ENCODE assay signal across 16 cellular contexts in the genomic region with DNA sequence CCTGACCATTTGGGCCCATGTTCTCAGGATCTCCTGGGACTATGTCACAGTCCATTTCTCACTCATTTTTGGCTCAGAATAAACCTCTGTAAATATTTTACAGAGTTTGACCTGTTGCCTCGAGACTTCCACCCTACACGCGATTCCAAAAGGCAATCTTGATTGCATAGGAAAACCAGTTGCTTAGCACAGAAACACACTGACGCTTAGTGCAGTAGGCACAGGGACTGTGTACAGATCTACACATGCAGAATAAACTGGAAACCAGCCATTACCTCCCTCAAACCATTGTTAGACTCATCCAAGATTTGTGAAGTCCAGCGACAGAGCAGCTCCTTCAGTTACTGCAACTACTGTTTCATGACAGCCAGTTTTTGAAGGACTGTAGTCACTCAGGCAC.
DNase-seq lines count a peak whose midpoint lies in the region; ATAC-seq and TF ChIP-seq lines count a peak whose summit lies in the region.
"Had no signal": no experiment of that assay in that cellular context is flagged by ENCODE, and none has a peak within 500 bp of the region (broad histone marks: within the 10 kb centered on the region; RNA-seq: fewer than 3 reads in every experiment).

No MANE protein-coding gene starts in this region.

- peak overlapping the region; percentile 99 for H3K27ac ChIP-seq in A673 (ENCODE audit: low read depth, low read length, poor library complexity, severe bottlenecking)
- peak overlapping the region; percentile 100 for H3K27ac ChIP-seq in SK-N-MC
- no peak overlapping the region for H3K27ac ChIP-seq in neural progenitor cell
- H3K27ac ChIP-seq in mesendoderm (ENCODE audit: low read depth, low read length): no peak overlapping the region

- H3K79me1 ChIP-seq in mesendoderm (ENCODE audit: low read length): no peaks in the 10 kb centered on the region

- POLR2A ChIA-PET in A673 (lab: Charles Lee; ENCODE audit: low non-redundant PET): no interaction called here

- H3K4me3 ChIP-seq in A673 (ENCODE audit: low read depth, low read length, poor library complexity, severe bottlenecking) (no peak overlapping the region), SK-N-MC (no peak overlapping the region), neural progenitor cell (no peak overlapping the region), mesendoderm (ENCODE audit: low read length) (no peak overlapping the region)
- H3K4me3 ChIP-seq: GM12878 had no signal

- no peak overlapping the region for H4K5ac ChIP-seq in mesendoderm (ENCODE audit: low read length)

- no peak overlapping the region for H4K8ac ChIP-seq in mesendoderm (ENCODE audit: low read depth, low read length)

- no peak overlapping the region for H2AK5ac ChIP-seq in mesendoderm (ENCODE audit: low read length)

- H3K36me3 Mint-ChIP-seq in neural progenitor cell: peaks cover 2% of the 10 kb centered on the region
- no peaks in the 10 kb centered on the region for H3K36me3 Mint-ChIP-seq in activated T-cell treated with anti-CD3 and anti-CD28 coated beads, Interleukin-2, amount 50 U/mL, for 24 hours (ENCODE audit: low read depth)
- H3K36me3 Mint-ChIP-seq: CD4-positive, CD25-positive, alpha-beta regulatory T cell had no signal

- H3K4me1 ChIP-seq in A673 (ENCODE audit: insufficient read depth, low read length, poor library complexity, severe bottlenecking) (peaks cover 62% of the 10 kb centered on the region), neural progenitor cell (peaks cover 34% of the 10 kb centered on the region), mesendoderm (ENCODE audit: control insufficient read depth, low read depth, low read length) (no peaks in the 10 kb centered on the region)

- no peak overlapping the region for H3K4ac ChIP-seq in mesendoderm (ENCODE audit: low read depth, low read length)

- TF ChIP-seq CTCF in A673 (conservative IDR thresholded peaks at IDR 0.05; ENCODE audit: low read depth, low read length) (no peak), neural progenitor cell (IDR thresholded peaks at IDR 0.05) (no peak)

- WGBS in mesendoderm (ENCODE audit: extremely low coverage, insufficient coverage, low lambda C conversion rate): no CpG with 5 or more reads among the region's 5 CpGs

- H3K56ac ChIP-seq in mesendoderm (ENCODE audit: low read length): no peak overlapping the region

- H3K4me2 ChIP-seq in neural progenitor cell: no peak overlapping the region
- H3K4me2 ChIP-seq in mesendoderm (ENCODE audit: low read length): no peak overlapping the region

- BruUV-seq in A673 (replicated peaks; lab: Mats Ljungman, UMichigan): no TSS peak

- H3K9me3 Mint-ChIP-seq in neural progenitor cell: no peaks in the 10 kb centered on the region
- no peaks in the 10 kb centered on the region for H3K9me3 Mint-ChIP-seq in activated T-cell treated with anti-CD3 and anti-CD28 coated beads, Interleukin-2, amount 50 U/mL, for 24 hours
- H3K9me3 Mint-ChIP-seq: CD4-positive, CD25-positive, alpha-beta regulatory T cell had no signal

- CTCF ChIA-PET in A673 (lab: Charles Lee): no interaction called here

- no peak overlapping the region for H2BK120ac ChIP-seq in mesendoderm (ENCODE audit: low read depth, low read length)

- H3K4me1 Mint-ChIP-seq in neural progenitor cell: peaks cover 30% of the 10 kb centered on the region
- H3K4me1 Mint-ChIP-seq in activated T-cell treated with anti-CD3 and anti-CD28 coated beads, Interleukin-2, amount 50 U/mL, for 24 hours (ENCODE audit: low read depth): no peaks in the 10 kb centered on the region
- H3K4me1 Mint-ChIP-seq: CD4-positive, CD25-positive, alpha-beta regulatory T cell had no signal

- no peak overlapping the region for H3K4me3 Mint-ChIP-seq in neural progenitor cell
- no peak overlapping the region for H3K4me3 Mint-ChIP-seq in activated T-cell treated with anti-CD3 and anti-CD28 coated beads, Interleukin-2, amount 50 U/mL, for 24 hours
- H3K4me3 Mint-ChIP-seq: CD4-positive, CD25-positive, alpha-beta regulatory T cell had no signal

- H3K27me3 ChIP-seq in A673 (replicated peaks; ENCODE audit: insufficient read depth, low read depth, low read length, poor library complexity) (no peaks in the 10 kb centered on the region), neural progenitor cell (no peaks in the 10 kb centered on the region), mesendoderm (ENCODE audit: insufficient read depth, low read length, poor library complexity) (no peaks in the 10 kb centered on the region)

- H3K27me3 Mint-ChIP-seq in neural progenitor cell (ENCODE audit: insufficient read depth, low read depth): no peaks in the 10 kb centered on the region
- no peaks in the 10 kb centered on the region for H3K27me3 Mint-ChIP-seq in activated T-cell treated with anti-CD3 and anti-CD28 coated beads, Interleukin-2, amount 50 U/mL, for 24 hours
- H3K27me3 Mint-ChIP-seq: CD4-positive, CD25-positive, alpha-beta regulatory T cell had no signal

- H3K27ac Mint-ChIP-seq in neural progenitor cell: no peak overlapping the region
- no peak overlapping the region for H3K27ac Mint-ChIP-seq in activated T-cell treated with anti-CD3 and anti-CD28 coated beads, Interleukin-2, amount 50 U/mL, for 24 hours
- H3K27ac Mint-ChIP-seq: CD4-positive, CD25-positive, alpha-beta regulatory T cell had no signal

- no peak overlapping the region for H2BK5ac ChIP-seq in mesendoderm (ENCODE audit: low read length)

- H2AFZ ChIP-seq in neural progenitor cell (replicated peaks): peak overlapping the region; percentile 7

- intact Hi-C loops in A673 (cut with micrococcal nuclease; ENCODE audit: unreplicated experiment): loop anchor here (5.0 kb wide), 3 partner anchors 133 to 347 kb away; no protein-coding TSS in a partner anchor

- no peaks in the 10 kb centered on the region for H3K36me3 ChIP-seq in A673 (ENCODE audit: insufficient read depth, low read length, poor library complexity, severe bottlenecking)
- peaks cover 8% of the 10 kb centered on the region; the same call in 1 of the 2 replicates for H3K36me3 ChIP-seq in SK-N-MC (ENCODE audit: insufficient read depth, low read length)
- no peaks in the 10 kb centered on the region for H3K36me3 ChIP-seq in neural progenitor cell
- H3K36me3 ChIP-seq in mesendoderm (ENCODE audit: control insufficient read depth, insufficient read depth, low read length): no peaks in the 10 kb centered on the region

- H3K9ac ChIP-seq in SK-N-MC (ENCODE audit: insufficient read length) (peak overlapping the region; percentile 93), neural progenitor cell (no peak overlapping the region), mesendoderm (ENCODE audit: low read length) (no peak overlapping the region)

- H2BK15ac ChIP-seq in mesendoderm (replicated peaks; ENCODE audit: low read depth): no peak overlapping the region

- no peak overlapping the region for H3K18ac ChIP-seq in mesendoderm (ENCODE audit: low read length)

- H3K9me3 ChIP-seq in A673 (ENCODE audit: low read depth, low read length, poor library complexity, severe bottlenecking) (no peaks in the 10 kb centered on the region), SK-N-MC (ENCODE audit: low read depth, low read length) (no peaks in the 10 kb centered on the region), neural progenitor cell (ENCODE audit: low read depth) (no peaks in the 10 kb centered on the region)

- no peaks in the 10 kb centered on the region for H3K79me2 ChIP-seq in neural progenitor cell (ENCODE audit: low read depth)
- no peaks in the 10 kb centered on the region for H3K79me2 ChIP-seq in mesendoderm (ENCODE audit: control insufficient read depth, insufficient read depth, low read length)

- H3K23ac ChIP-seq in mesendoderm (ENCODE audit: low read length): no peak overlapping the region

- no peak for ATAC-seq in stimulated activated naive CD8-positive, alpha-beta T cell treated with anti-CD3 and anti-CD28 coated beads, Interleukin-15, Interleukin-2, amounts not matched to agents 100 U/mL and 50 U/mL, for 24 hours
- ATAC-seq: GM12878 had no signal

- peaks cover 26% of the 10 kb centered on the region for H3F3A ChIP-seq in neural progenitor cell (ENCODE audit: low read depth)

- DNase-seq in A673 (ENCODE audit: low spot score) (no peak), SK-N-MC (ENCODE audit: low read depth, low spot score) (no peak), kidney glomerular epithelial cell (lab: John Stamatoyannopoulos, UW) (peak; percentile 28), neural progenitor cell (ENCODE audit: low spot score) (no peak), mesendoderm (no peak)
- no peak for DNase-seq in stimulated activated naive CD8-positive, alpha-beta T cell treated with anti-CD3 and anti-CD28 coated beads, Interleukin-15, Interleukin-2, amounts not matched to agents 100 U/mL and 50 U/mL, for 24 hours
- no peak for DNase-seq in activated T-cell treated with anti-CD3 and anti-CD28 coated beads, Interleukin-2, amount 50 U/mL, for 24 hours
- DNase-seq in central memory CD4-positive, alpha-beta T cell: no peak
- DNase-seq: Calu3; CD4-positive, CD25-positive, alpha-beta regulatory T cell; DMS79; NCI-H1417; NCI-H2029 treated with DMSO at 0.1 percent for 48 hours; NCI-H524; RPMI8226 had no signal

- H4K20me1 ChIP-seq in neural progenitor cell (ENCODE audit: low read depth): no peaks in the 10 kb centered on the region

Comparison
In these comparisons a context has a peak if more than half of its experiments do, and no peak if none do; other contexts are left out.
1. H3K27ac ChIP-seq: peak in A673 (single experiment) and SK-N-MC (single experiment); none in neural progenitor cell (single experiment) and mesendoderm (single experiment).